1 cellular context compared by ENCODE assay signal in the genomic region with DNA sequence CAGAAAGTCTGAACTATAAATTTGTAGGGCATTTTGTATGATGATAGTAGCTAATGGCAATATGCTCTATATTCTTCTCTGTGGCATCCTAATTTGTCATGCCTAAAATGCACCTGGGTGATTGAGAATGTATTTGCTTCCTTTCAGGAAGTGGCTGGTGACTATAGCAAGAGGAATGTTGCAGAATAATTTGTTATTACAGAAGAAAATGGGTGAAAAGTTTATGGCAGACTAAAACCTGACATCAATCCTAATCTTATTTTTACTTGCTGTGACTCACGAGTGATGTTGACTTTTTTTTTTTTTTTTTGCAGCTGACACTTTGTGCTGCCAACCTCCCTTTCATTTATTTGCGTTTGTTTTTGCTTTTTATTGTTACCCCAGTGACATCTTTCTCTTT.
TF ChIP-seq lines count a peak whose summit lies in the region.

No MANE protein-coding gene starts in this region.

TF ChIP-seq in GM23338, 12 proteins besides CTCF, POLR2A, EP300 and RAD21 (continued from another document):
- TF ChIP-seq, protein P1, sequence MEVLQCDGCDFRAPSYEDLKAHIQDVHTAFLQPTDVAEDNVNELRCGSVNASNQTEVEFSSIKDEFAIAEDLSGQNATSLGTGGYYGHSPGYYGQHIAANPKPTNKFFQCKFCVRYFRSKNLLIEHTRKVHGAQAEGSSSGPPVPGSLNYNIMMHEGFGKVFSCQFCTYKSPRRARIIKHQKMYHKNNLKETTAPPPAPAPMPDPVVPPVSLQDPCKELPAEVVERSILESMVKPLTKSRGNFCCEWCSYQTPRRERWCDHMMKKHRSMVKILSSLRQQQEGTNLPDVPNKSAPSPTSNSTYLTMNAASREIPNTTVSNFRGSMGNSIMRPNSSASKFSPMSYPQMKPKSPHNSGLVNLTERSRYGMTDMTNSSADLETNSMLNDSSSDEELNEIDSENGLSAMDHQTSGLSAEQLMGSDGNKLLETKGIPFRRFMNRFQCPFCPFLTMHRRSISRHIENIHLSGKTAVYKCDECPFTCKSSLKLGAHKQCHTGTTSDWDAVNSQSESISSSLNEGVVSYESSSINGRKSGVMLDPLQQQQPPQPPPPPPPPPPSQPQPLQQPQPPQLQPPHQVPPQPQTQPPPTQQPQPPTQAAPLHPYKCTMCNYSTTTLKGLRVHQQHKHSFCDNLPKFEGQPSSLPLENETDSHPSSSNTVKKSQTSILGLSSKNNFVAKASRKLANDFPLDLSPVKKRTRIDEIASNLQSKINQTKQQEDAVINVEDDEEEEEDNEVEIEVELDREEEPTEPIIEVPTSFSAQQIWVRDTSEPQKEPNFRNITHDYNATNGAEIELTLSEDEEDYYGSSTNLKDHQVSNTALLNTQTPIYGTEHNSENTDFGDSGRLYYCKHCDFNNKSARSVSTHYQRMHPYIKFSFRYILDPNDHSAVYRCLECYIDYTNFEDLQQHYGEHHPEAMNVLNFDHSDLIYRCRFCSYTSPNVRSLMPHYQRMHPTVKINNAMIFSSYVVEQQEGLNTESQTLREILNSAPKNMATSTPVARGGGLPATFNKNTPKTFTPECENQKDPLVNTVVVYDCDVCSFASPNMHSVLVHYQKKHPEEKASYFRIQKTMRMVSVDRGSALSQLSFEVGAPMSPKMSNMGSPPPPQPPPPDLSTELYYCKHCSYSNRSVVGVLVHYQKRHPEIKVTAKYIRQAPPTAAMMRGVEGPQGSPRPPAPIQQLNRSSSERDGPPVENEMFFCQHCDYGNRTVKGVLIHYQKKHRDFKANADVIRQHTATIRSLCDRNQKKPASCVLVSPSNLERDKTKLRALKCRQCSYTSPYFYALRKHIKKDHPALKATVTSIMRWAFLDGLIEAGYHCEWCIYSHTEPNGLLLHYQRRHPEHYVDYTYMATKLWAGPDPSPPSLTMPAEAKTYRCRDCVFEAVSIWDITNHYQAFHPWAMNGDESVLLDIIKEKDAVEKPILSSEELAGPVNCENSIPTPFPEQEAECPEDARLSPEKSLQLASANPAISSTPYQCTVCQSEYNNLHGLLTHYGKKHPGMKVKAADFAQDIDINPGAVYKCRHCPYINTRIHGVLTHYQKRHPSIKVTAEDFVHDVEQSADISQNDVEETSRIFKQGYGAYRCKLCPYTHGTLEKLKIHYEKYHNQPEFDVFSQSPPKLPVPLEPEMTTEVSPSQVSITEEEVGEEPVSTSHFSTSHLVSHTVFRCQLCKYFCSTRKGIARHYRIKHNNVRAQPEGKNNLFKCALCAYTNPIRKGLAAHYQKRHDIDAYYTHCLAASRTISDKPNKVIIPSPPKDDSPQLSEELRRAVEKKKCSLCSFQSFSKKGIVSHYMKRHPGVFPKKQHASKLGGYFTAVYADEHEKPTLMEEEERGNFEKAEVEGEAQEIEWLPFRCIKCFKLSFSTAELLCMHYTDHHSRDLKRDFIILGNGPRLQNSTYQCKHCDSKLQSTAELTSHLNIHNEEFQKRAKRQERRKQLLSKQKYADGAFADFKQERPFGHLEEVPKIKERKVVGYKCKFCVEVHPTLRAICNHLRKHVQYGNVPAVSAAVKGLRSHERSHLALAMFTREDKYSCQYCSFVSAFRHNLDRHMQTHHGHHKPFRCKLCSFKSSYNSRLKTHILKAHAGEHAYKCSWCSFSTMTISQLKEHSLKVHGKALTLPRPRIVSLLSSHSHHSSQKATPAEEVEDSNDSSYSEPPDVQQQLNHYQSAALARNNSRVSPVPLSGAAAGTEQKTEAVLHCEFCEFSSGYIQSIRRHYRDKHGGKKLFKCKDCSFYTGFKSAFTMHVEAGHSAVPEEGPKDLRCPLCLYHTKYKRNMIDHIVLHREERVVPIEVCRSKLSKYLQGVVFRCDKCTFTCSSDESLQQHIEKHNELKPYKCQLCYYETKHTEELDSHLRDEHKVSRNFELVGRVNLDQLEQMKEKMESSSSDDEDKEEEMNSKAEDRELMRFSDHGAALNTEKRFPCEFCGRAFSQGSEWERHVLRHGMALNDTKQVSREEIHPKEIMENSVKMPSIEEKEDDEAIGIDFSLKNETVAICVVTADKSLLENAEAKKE (CRISPR knock-in tag; IDR thresholded peaks at IDR 0.05) = no peak
- TF ChIP-seq ZNF114 (CRISPR knock-in tag; IDR thresholded peaks at IDR 0.05) = no peak
